In the genomic region with DNA sequence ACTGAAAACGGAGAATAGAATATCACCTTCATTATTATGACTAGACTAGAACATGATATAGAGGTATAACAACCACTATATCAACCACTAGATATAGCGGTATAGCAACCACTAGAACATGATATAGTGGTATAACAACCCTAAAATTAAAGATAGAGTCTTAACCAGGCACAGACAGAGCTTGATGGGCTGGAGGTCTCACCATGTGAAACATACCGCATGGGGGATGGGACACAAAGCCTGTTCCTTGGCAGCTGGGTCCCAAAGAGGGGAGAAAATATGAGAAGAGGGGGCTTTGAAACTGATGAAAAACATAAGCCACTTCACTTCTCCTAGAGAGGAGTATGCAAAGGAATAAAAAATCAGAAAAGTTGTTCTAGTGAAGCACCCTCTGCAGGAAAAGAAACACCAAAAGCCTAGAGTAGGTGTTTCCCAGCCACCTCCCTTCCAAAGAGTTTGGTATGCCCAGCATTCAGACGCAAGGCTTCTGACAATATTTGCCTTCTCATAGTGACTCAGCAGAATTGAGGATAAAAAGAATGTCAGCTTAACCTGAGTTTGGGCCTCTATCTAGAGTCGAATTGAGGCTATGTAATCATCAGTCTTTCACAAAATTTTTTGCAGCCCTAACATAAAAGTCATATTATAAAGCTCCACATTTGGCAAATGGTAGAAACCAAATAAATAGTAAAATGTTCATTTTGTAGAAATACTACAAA, we compare ENCODE assay signal across 9 cellular contexts.
DNase-seq lines count a peak whose midpoint lies in the region; ATAC-seq, FAIRE-seq and TF ChIP-seq lines count a peak whose summit lies in the region.
"Had no signal": no experiment of that assay in that cellular context is flagged by ENCODE, and none has a peak within 500 bp of the region (broad histone marks: within the 10 kb centered on the region; RNA-seq: fewer than 3 reads in every experiment).

No MANE protein-coding gene starts in this region.

- peak overlapping the region; percentile 20; the same call in 1 of the 2 replicates for H3K4me3 Mint-ChIP-seq in HFFc6
- H3K4me3 Mint-ChIP-seq: brain, T-cell had no signal

- peaks cover 50% of the 10 kb centered on the region for H3K4me1 Mint-ChIP-seq in HFFc6 (ENCODE audit: low read depth)
- H3K4me1 Mint-ChIP-seq: T-cell had no signal

- H3K36me3 Mint-ChIP-seq in HFFc6 (ENCODE audit: low read depth) = no peaks in the 10 kb centered on the region
- H3K36me3 Mint-ChIP-seq: brain, T-cell had no signal

- H3K4me3 ChIP-seq in left ventricle myocardium inferior (no peak overlapping the region), psoas muscle (no peak overlapping the region)

- intact Hi-C loops in sciatic nerve (cut with DNase I) = no loop called here
- intact Hi-C loops in left ventricle myocardium inferior (cut with micrococcal nuclease) = no loop called here
- intact Hi-C loops in psoas muscle (cut with DNase I) = no loop called here

- H3K27ac ChIP-seq in left ventricle myocardium inferior (replicated peaks) (no peak overlapping the region), psoas muscle (no peak overlapping the region)

- H3K27me3 ChIP-seq in left ventricle myocardium inferior (ENCODE audit: low read depth) (no peaks in the 10 kb centered on the region), psoas muscle (ENCODE audit: insufficient read depth in 3 of 3, low read length in 2 of 3) (no peaks in the 10 kb centered on the region)

- no peaks in the 10 kb centered on the region for H3K27me3 Mint-ChIP-seq in HFFc6 (ENCODE audit: insufficient read depth)
- H3K27me3 Mint-ChIP-seq: T-cell had no signal

- no peak for TF ChIP-seq POLR2A in erythroblast (IDR thresholded peaks at IDR 0.05; ENCODE audit: low read length)

- 62 to 64% (median 64%) methylated on average over 5 of the region's 5 CpGs for WGBS in psoas muscle, 3 donors

- H3K9me3 ChIP-seq in left ventricle myocardium inferior (replicated peaks) = no peaks in the 10 kb centered on the region
- no peaks in the 10 kb centered on the region for H3K9me3 ChIP-seq in psoas muscle

- no peak for FAIRE-seq in frontal cortex (lab: Jason Lieb, UNC)

- DNase-seq in HFFc6 (peak; percentile 45), NCI-H748 treated with DMSO at 0.1 percent for 48 hours (lab: John Stamatoyannopoulos, UW) (peak; percentile 79), erythroblast (lab: John Stamatoyannopoulos, UW) (peak; percentile 80 to 83), sciatic nerve (ENCODE audit: low spot score) (no peak), left ventricle myocardium inferior (no peak), frontal cortex (ENCODE audit: low spot score in 2 of 2) (no peak), psoas muscle (no peak)
- DNase-seq: T-cell had no signal

- no peak for TF ChIP-seq CTCF in HFFc6 (IDR thresholded peaks at IDR 0.05)
- no peak for TF ChIP-seq CTCF in left ventricle myocardium inferior (IDR thresholded peaks at IDR 0.05; ENCODE audit: borderline replicate concordance)
- no peak for TF ChIP-seq CTCF in psoas muscle (IDR thresholded peaks at IDR 0.05)

- H3K4me1 ChIP-seq in left ventricle myocardium inferior = no peaks in the 10 kb centered on the region
- H3K4me1 ChIP-seq in psoas muscle = no peaks in the 10 kb centered on the region

- ATAC-seq in sciatic nerve = peak; percentile 85
- ATAC-seq in psoas muscle = no peak
- ATAC-seq: T-cell had no signal

- H3K9me3 Mint-ChIP-seq in HFFc6 = no peaks in the 10 kb centered on the region; the same call in 1 of the 2 replicates

- no peaks in the 10 kb centered on the region for H3K36me3 ChIP-seq in left ventricle myocardium inferior
- H3K36me3 ChIP-seq in psoas muscle (ENCODE audit: insufficient read depth in 1 of 2, low read depth in 1 of 2) = no peaks in the 10 kb centered on the region

- peak overlapping the region; percentile 90 for H3K27ac Mint-ChIP-seq in HFFc6
- H3K27ac Mint-ChIP-seq: T-cell had no signal

Comparison
In these comparisons a context has a peak if more than half of its experiments do, and no peak if none do; other contexts are left out.
1. DNase-seq: peak in HFFc6 (single experiment), NCI-H748 treated with DMSO at 0.1 percent for 48 hours (single experiment) and erythroblast (2 of 2); none in sciatic nerve (single experiment), left ventricle myocardium inferior (single experiment), frontal cortex (0 of 2) and psoas muscle (0 of 2).